Comparison of ENCODE assay signal across 24 cellular contexts in genomic region chr10:80909254-80909653, GRCh38.
"Had no signal": no experiment of that assay in that cellular context is flagged by ENCODE, and none has a peak within 500 bp of the region (broad histone marks: within the 10 kb centered on the region; RNA-seq: fewer than 3 reads in every experiment).

No MANE protein-coding gene starts in this region.

- H3K9ac ChIP-seq: parathyroid adenoma had no signal

- H3K27ac Mint-ChIP-seq: activated naive CD4-positive, alpha-beta T cell treated with anti-CD3 and anti-CD28 coated beads, Interleukin-2, amount 10 ng/mL, durations not matched to agents 7 days and 5 days; dendritic cell treated with granulocyte-macrophage colony-stimulating factor and Interleukin-4, amounts not matched to agents 40 ng/mL and 50 ng/mL, for 4 days; endodermal cell; T-helper 2 cell treated with Interferon-gamma antibody and Interleukin-4, amounts not matched to agents 5 μg/mL and 100 μg/mL, for 36 hours had no signal

- H3K9me3 Mint-ChIP-seq: activated naive CD4-positive, alpha-beta T cell treated with anti-CD3 and anti-CD28 coated beads, Interleukin-2, amount 10 ng/mL, durations not matched to agents 7 days and 5 days; dendritic cell treated with granulocyte-macrophage colony-stimulating factor and Interleukin-4, amounts not matched to agents 40 ng/mL and 50 ng/mL, for 4 days; endodermal cell; T-helper 2 cell treated with Interferon-gamma antibody and Interleukin-4, amounts not matched to agents 5 μg/mL and 100 μg/mL, for 36 hours had no signal

- H3K4me3 ChIP-seq: heart left ventricle, left lung, lung, transverse colon had no signal

- H3K4me3 Mint-ChIP-seq: activated naive CD4-positive, alpha-beta T cell treated with anti-CD3 and anti-CD28 coated beads, Interleukin-2, amount 10 ng/mL, durations not matched to agents 7 days and 5 days; dendritic cell treated with granulocyte-macrophage colony-stimulating factor and Interleukin-4, amounts not matched to agents 40 ng/mL and 50 ng/mL, for 4 days; endodermal cell; T-helper 2 cell treated with Interferon-gamma antibody and Interleukin-4, amounts not matched to agents 5 μg/mL and 100 μg/mL, for 36 hours had no signal

- H3K4me1 ChIP-seq: heart left ventricle, left lung, parathyroid adenoma, transverse colon had no signal

- H3K4me1 Mint-ChIP-seq: activated naive CD4-positive, alpha-beta T cell treated with anti-CD3 and anti-CD28 coated beads, Interleukin-2, amount 10 ng/mL, durations not matched to agents 7 days and 5 days had no signal

- H3K27me3 ChIP-seq: brain microvascular endothelial cell, heart left ventricle, left lung, transverse colon had no signal

- ATAC-seq: esophagus mucosa, heart left ventricle, left lung, right cardiac atrium had no signal

- H3K27me3 Mint-ChIP-seq: activated naive CD4-positive, alpha-beta T cell treated with anti-CD3 and anti-CD28 coated beads, Interleukin-2, amount 10 ng/mL, durations not matched to agents 7 days and 5 days had no signal

- H3K36me3 ChIP-seq: brain microvascular endothelial cell, heart left ventricle, left lung, transverse colon had no signal

- H3K79me2 ChIP-seq: parathyroid adenoma had no signal

- DNase-seq: activated CD4-positive, alpha-beta T cell treated with anti-CD3 and anti-CD28 coated beads for 4 hours; activated CD4-positive, alpha-beta T cell treated with anti-CD3 and anti-CD28 coated beads, Interleukin-2, amount 50 U/mL, for 4 hours; activated effector memory CD4-positive, alpha-beta T cell treated with anti-CD3 and anti-CD28 coated beads, Interleukin-2, amount 50 U/mL, for 16 hours; activated naive CD4-positive, alpha-beta T cell treated with anti-CD3 and anti-CD28 coated beads, Interleukin-2, amount 10 ng/mL, durations not matched to agents 7 days and 5 days; amniotic stem cell; brain microvascular endothelial cell; caudate nucleus; endodermal cell; foreskin fibroblast; heart left ventricle; hypothalamus; kidney glomerular epithelial cell; left lung; occipital lobe; right cardiac atrium; stimulated activated CD4-positive, alpha-beta T cell treated with anti-CD3 and anti-CD28 coated beads, Interleukin-2, amount 100 ng/mL, for 48 hours; stimulated activated naive CD4-positive, alpha-beta T cell treated with Interleukin-2 at 50 U/mL for 16 hours; T-helper 1 cell; transverse colon had no signal

- H3K27ac ChIP-seq: brain microvascular endothelial cell, heart left ventricle, left lung, parathyroid adenoma, transverse colon had no signal

- H3K36me3 Mint-ChIP-seq: activated naive CD4-positive, alpha-beta T cell treated with anti-CD3 and anti-CD28 coated beads, Interleukin-2, amount 10 ng/mL, durations not matched to agents 7 days and 5 days had no signal
